22 cellular contexts compared by ENCODE assay signal in genomic region chr5:68345595-68345994, GRCh38.
"Had no signal": no experiment of that assay in that cellular context is flagged by ENCODE, and none has a peak within 500 bp of the region (broad histone marks: within the 10 kb centered on the region; RNA-seq: fewer than 3 reads in every experiment).

No MANE protein-coding gene starts in this region.

- H3K4me3 Mint-ChIP-seq: activated CD8-positive, alpha-beta T cell treated with anti-CD3 and anti-CD28 coated beads for 36 hours; activated T-helper 1 cell treated with anti-CD3 and anti-CD28 coated beads, Interleukin-12 subunit alpha, Interleukin-12 subunit beta, Interleukin-2, Interleukin-4 antibody, amounts not matched to agents 30 ng/mL and 10 ng/mL and 1 ng/mL, durations not matched to agents 14 hours and 24 hours and 36 hours; brain; memory B cell; neural progenitor cell; stimulated activated memory B cell treated with anti-CD40 and anti-IgM and Interleukin-4, amounts not matched to agents 10 μg/mL and 1 μg/mL and 100 μg/mL, for 72 hours; T-helper 1 cell treated with Interleukin-12 subunit alpha and Interleukin-12 subunit beta and Interleukin-4 antibody, amounts not matched to agents 30 μg/mL and 1 μg/mL, for 36 hours had no signal

- H3K27me3 Mint-ChIP-seq: activated CD8-positive, alpha-beta T cell treated with anti-CD3 and anti-CD28 coated beads for 36 hours; brain; memory B cell had no signal

- H3K27ac ChIP-seq: esophagus muscularis mucosa, neural progenitor cell, prostate gland, VCaP had no signal

- H3K4me2 ChIP-seq: neural progenitor cell had no signal

- H3K9me3 ChIP-seq: esophagus muscularis mucosa, gastrocnemius medialis, prostate gland, stomach, suprapubic skin had no signal

- H3K27me3 ChIP-seq: esophagus muscularis mucosa, gastrocnemius medialis, neural progenitor cell, stomach, suprapubic skin, tibial nerve had no signal

- DNase-seq: activated CD4-positive, alpha-beta T cell treated with anti-CD3 and anti-CD28 coated beads, Interleukin-2, amount 10 ng/mL, durations not matched to agents 24 days and 14 days; activated CD8-positive, alpha-beta T cell treated with anti-CD3 and anti-CD28 coated beads for 36 hours; activated gamma-delta T cell; activated naive CD4-positive, alpha-beta T cell treated with anti-CD3 and anti-CD28 coated beads, Interleukin-2, amount 50 U/mL, for 16 hours; central memory CD4-positive, alpha-beta T cell; effector CD8-positive, alpha-beta T cell; gastrocnemius medialis; left cardiac atrium; stimulated activated CD4-positive, alpha-beta T cell treated with anti-CD3 and anti-CD28 coated beads, Interleukin-2, amount 100 ng/mL, for 24 hours; stomach; T1000 had no signal

- H3K4me3 ChIP-seq: esophagus muscularis mucosa, gastrocnemius medialis, neural progenitor cell, prostate gland, stomach, suprapubic skin, tibial nerve had no signal

- H3K4me1 ChIP-seq: neural progenitor cell, prostate gland had no signal

- H3K36me3 ChIP-seq: esophagus muscularis mucosa, gastrocnemius medialis, neural progenitor cell, prostate gland, stomach, suprapubic skin, tibial nerve had no signal

- H2AFZ ChIP-seq: neural progenitor cell had no signal

- H3K27ac Mint-ChIP-seq: memory B cell; neural progenitor cell; stimulated activated memory B cell treated with anti-CD40 and anti-IgM and Interleukin-4, amounts not matched to agents 10 μg/mL and 1 μg/mL and 100 μg/mL, for 72 hours; T-helper 1 cell treated with Interleukin-12 subunit alpha and Interleukin-12 subunit beta and Interleukin-4 antibody, amounts not matched to agents 30 μg/mL and 1 μg/mL, for 36 hours had no signal

- H3K9ac ChIP-seq: neural progenitor cell had no signal

- H3K36me3 Mint-ChIP-seq: brain; stimulated activated memory B cell treated with anti-CD40 and anti-IgM and Interleukin-4, amounts not matched to agents 10 μg/mL and 1 μg/mL and 100 μg/mL, for 72 hours had no signal

- ATAC-seq: gastrocnemius medialis; left cardiac atrium; stimulated activated memory B cell treated with anti-CD40 and anti-IgM and Interleukin-4, amounts not matched to agents 10 μg/mL and 1 μg/mL and 100 μg/mL, for 72 hours had no signal
